22 cellular contexts compared by ENCODE assay signal in the genomic region with DNA sequence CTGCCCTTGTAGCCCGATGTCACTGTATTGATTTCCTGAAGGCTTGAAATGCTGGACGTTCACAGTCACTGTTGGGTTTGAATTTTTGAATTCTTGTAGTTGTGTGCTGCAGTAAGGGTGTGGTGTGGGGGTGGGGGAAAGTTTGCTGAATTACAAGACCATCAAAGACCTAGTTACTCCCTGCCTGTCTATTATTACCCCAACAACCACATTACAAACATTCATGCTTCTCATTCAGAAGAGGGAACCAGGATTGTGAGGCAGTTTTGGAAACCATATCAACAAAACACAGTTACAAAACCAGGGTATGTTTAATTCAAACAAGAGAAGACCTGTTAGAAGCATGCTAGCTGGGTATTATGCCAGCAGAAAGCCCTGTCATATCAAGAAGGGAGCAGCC.
"Had no signal": no experiment of that assay in that cellular context is flagged by ENCODE, and none has a peak within 500 bp of the region (broad histone marks: within the 10 kb centered on the region; RNA-seq: fewer than 3 reads in every experiment).

No MANE protein-coding gene starts in this region.

- DNase-seq: cortex of kidney; dorsolateral prefrontal cortex; effector CD8-positive, alpha-beta T cell; gastrocnemius medialis; glutamatergic neuron; kidney; left cardiac atrium; left ventricle myocardium superior; naive thymus-derived CD8-positive, alpha-beta T cell; psoas muscle; retina; right lobe of liver; spleen; stimulated activated CD4-positive, alpha-beta T cell treated with anti-CD3 and anti-CD28 coated beads, Interleukin-15, amount 100 ng/mL, for 24 hours; stimulated activated CD4-positive, alpha-beta T cell treated with anti-CD3 and anti-CD28 coated beads, Interleukin-1b, Interleukin-23, amount 100 ng/mL, for 48 hours; stimulated activated CD4-positive, alpha-beta T cell treated with anti-CD3 and anti-CD28 coated beads, Interleukin-4, amount 100 ng/mL, for 24 hours; transverse colon had no signal

- H3K27ac Mint-ChIP-seq: naive thymus-derived CD8-positive, alpha-beta T cell; stimulated activated memory B cell treated with anti-CD40 and anti-IgM and Interleukin-4, amounts not matched to agents 10 μg/mL and 1 μg/mL and 100 μg/mL, for 72 hours; stimulated activated naive CD8-positive, alpha-beta T cell treated with anti-CD3 and anti-CD28 coated beads, Interleukin-15, Interleukin-2, amounts not matched to agents 100 ng/mL and 50 ng/mL, for 24 hours had no signal

- H3K36me3 ChIP-seq: gastrocnemius medialis, neutrophil, right lobe of liver, spleen, thoracic aorta, transverse colon had no signal

- ATAC-seq: esophagus mucosa; gastrocnemius medialis; left cardiac atrium; left ventricle myocardium superior; naive thymus-derived CD8-positive, alpha-beta T cell; psoas muscle; right lobe of liver; stimulated activated memory B cell treated with anti-CD40 and anti-IgM and Interleukin-4, amounts not matched to agents 10 μg/mL and 1 μg/mL and 100 μg/mL, for 72 hours had no signal

- H3K9me3 Mint-ChIP-seq: naive thymus-derived CD8-positive, alpha-beta T cell; stimulated activated memory B cell treated with anti-CD40 and anti-IgM and Interleukin-4, amounts not matched to agents 10 μg/mL and 1 μg/mL and 100 μg/mL, for 72 hours; stimulated activated naive CD8-positive, alpha-beta T cell treated with anti-CD3 and anti-CD28 coated beads, Interleukin-15, Interleukin-2, amounts not matched to agents 100 ng/mL and 50 ng/mL, for 24 hours had no signal

- H3K4me3 Mint-ChIP-seq: naive thymus-derived CD8-positive, alpha-beta T cell; stimulated activated memory B cell treated with anti-CD40 and anti-IgM and Interleukin-4, amounts not matched to agents 10 μg/mL and 1 μg/mL and 100 μg/mL, for 72 hours; stimulated activated naive CD8-positive, alpha-beta T cell treated with anti-CD3 and anti-CD28 coated beads, Interleukin-15, Interleukin-2, amounts not matched to agents 100 ng/mL and 50 ng/mL, for 24 hours had no signal

- H3K4me3 ChIP-seq: dorsolateral prefrontal cortex, gastrocnemius medialis, psoas muscle, right lobe of liver, spleen, thoracic aorta, transverse colon had no signal

- H3K9me3 ChIP-seq: gastrocnemius medialis, neutrophil, psoas muscle, right lobe of liver, spleen, thoracic aorta, transverse colon had no signal

- H3K27me3 ChIP-seq: dorsolateral prefrontal cortex, gastrocnemius medialis, neutrophil, right lobe of liver, spleen, transverse colon had no signal

- H3K27me3 Mint-ChIP-seq: naive thymus-derived CD8-positive, alpha-beta T cell; stimulated activated memory B cell treated with anti-CD40 and anti-IgM and Interleukin-4, amounts not matched to agents 10 μg/mL and 1 μg/mL and 100 μg/mL, for 72 hours; stimulated activated naive CD8-positive, alpha-beta T cell treated with anti-CD3 and anti-CD28 coated beads, Interleukin-15, Interleukin-2, amounts not matched to agents 100 ng/mL and 50 ng/mL, for 24 hours had no signal

- H3K4me1 ChIP-seq: gastrocnemius medialis, psoas muscle, right lobe of liver had no signal

- H3K36me3 Mint-ChIP-seq: stimulated activated memory B cell treated with anti-CD40 and anti-IgM and Interleukin-4, amounts not matched to agents 10 μg/mL and 1 μg/mL and 100 μg/mL, for 72 hours had no signal

- H3K27ac ChIP-seq: dorsolateral prefrontal cortex, gastrocnemius medialis, neutrophil, psoas muscle, right lobe of liver, spleen, thoracic aorta, transverse colon had no signal

- FAIRE-seq: kidney had no signal
